1 cellular context compared by ENCODE assay signal in genomic region chr18:45441110-45441842, GRCh38.
TF ChIP-seq lines count a peak whose summit lies in the region.

No MANE protein-coding gene starts in this region.

TF ChIP-seq in GM23338, 12 proteins besides CTCF, POLR2A, EP300 and RAD21 (continued from another document):
- no peak for TF ChIP-seq ZNF462 (CRISPR knock-in tag; IDR thresholded peaks at IDR 0.05)
- TF ChIP-seq, protein P1, sequence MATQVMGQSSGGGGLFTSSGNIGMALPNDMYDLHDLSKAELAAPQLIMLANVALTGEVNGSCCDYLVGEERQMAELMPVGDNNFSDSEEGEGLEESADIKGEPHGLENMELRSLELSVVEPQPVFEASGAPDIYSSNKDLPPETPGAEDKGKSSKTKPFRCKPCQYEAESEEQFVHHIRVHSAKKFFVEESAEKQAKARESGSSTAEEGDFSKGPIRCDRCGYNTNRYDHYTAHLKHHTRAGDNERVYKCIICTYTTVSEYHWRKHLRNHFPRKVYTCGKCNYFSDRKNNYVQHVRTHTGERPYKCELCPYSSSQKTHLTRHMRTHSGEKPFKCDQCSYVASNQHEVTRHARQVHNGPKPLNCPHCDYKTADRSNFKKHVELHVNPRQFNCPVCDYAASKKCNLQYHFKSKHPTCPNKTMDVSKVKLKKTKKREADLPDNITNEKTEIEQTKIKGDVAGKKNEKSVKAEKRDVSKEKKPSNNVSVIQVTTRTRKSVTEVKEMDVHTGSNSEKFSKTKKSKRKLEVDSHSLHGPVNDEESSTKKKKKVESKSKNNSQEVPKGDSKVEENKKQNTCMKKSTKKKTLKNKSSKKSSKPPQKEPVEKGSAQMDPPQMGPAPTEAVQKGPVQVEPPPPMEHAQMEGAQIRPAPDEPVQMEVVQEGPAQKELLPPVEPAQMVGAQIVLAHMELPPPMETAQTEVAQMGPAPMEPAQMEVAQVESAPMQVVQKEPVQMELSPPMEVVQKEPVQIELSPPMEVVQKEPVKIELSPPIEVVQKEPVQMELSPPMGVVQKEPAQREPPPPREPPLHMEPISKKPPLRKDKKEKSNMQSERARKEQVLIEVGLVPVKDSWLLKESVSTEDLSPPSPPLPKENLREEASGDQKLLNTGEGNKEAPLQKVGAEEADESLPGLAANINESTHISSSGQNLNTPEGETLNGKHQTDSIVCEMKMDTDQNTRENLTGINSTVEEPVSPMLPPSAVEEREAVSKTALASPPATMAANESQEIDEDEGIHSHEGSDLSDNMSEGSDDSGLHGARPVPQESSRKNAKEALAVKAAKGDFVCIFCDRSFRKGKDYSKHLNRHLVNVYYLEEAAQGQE (IDR thresholded peaks at IDR 0.05; ENCODE audit: unreplicated experiment) = no peak
